Comparison of ENCODE assay signal across 24 cellular contexts in genomic region chr12:25979059-25979458, GRCh38.
"Had no signal": no experiment of that assay in that cellular context is flagged by ENCODE, and none has a peak within 500 bp of the region (broad histone marks: within the 10 kb centered on the region; RNA-seq: fewer than 3 reads in every experiment).

No MANE protein-coding gene starts in this region.

- H3K9me3 Mint-ChIP-seq: activated naive CD4-positive, alpha-beta T cell treated with anti-CD3 and anti-CD28 coated beads for 36 hours; activated naive CD8-positive, alpha-beta T cell treated with anti-CD3 and anti-CD28 coated beads, Interleukin-2, amount 10 ng/mL, durations not matched to agents 7 days and 5 days; activated T-cell treated with anti-CD3 and anti-CD28 coated beads, Interleukin-2, amount 50 U/mL, for 72 hours; natural killer cell treated with Interleukin-12 subunit alpha and Interleukin-12 subunit beta and Interleukin-15 and Interleukin-18, amount 100 ng/mL, for 72 hours; stimulated activated effector memory CD8-positive, alpha-beta T cell treated with anti-CD3 and anti-CD28 coated beads, Interleukin-12 subunit alpha, Interleukin-12 subunit beta, amount 100 ng/mL, for 72 hours; stimulated activated naive CD8-positive, alpha-beta T cell treated with anti-CD3 and anti-CD28 coated beads, Interleukin-15, amount 100 ng/mL, for 72 hours; T-helper 1 cell treated with Interleukin-12 subunit alpha and Interleukin-12 subunit beta and Interleukin-4 antibody, amounts not matched to agents 30 μg/mL and 1 μg/mL, for 36 hours had no signal

- H3K36me3 Mint-ChIP-seq: activated naive CD8-positive, alpha-beta T cell treated with anti-CD3 and anti-CD28 coated beads, Interleukin-2, amount 10 ng/mL, durations not matched to agents 7 days and 5 days; natural killer cell treated with Interleukin-12 subunit alpha and Interleukin-12 subunit beta and Interleukin-15 and Interleukin-18, amount 100 ng/mL, for 72 hours; stimulated activated effector memory CD8-positive, alpha-beta T cell treated with anti-CD3 and anti-CD28 coated beads, Interleukin-12 subunit alpha, Interleukin-12 subunit beta, amount 100 ng/mL, for 72 hours had no signal

- H3K4me1 ChIP-seq: parathyroid adenoma, right lobe of liver had no signal

- H3K4me1 Mint-ChIP-seq: activated naive CD8-positive, alpha-beta T cell treated with anti-CD3 and anti-CD28 coated beads, Interleukin-2, amount 10 ng/mL, durations not matched to agents 7 days and 5 days; stimulated activated effector memory CD8-positive, alpha-beta T cell treated with anti-CD3 and anti-CD28 coated beads, Interleukin-12 subunit alpha, Interleukin-12 subunit beta, amount 100 ng/mL, for 72 hours; stimulated activated naive CD8-positive, alpha-beta T cell treated with anti-CD3 and anti-CD28 coated beads, Interleukin-15, amount 100 ng/mL, for 72 hours had no signal

- H3K36me3 ChIP-seq: left ventricle myocardium inferior, right lobe of liver, tibial artery had no signal

- H3K27ac ChIP-seq: left ventricle myocardium inferior, parathyroid adenoma, right lobe of liver, skin epidermis, tibial artery had no signal

- H3K4me3 ChIP-seq: left ventricle myocardium inferior, right lobe of liver, skin epidermis, tibial artery had no signal

- H3K4me3 Mint-ChIP-seq: activated naive CD4-positive, alpha-beta T cell treated with anti-CD3 and anti-CD28 coated beads for 36 hours; activated naive CD8-positive, alpha-beta T cell treated with anti-CD3 and anti-CD28 coated beads, Interleukin-2, amount 10 ng/mL, durations not matched to agents 7 days and 5 days; activated T-cell treated with anti-CD3 and anti-CD28 coated beads, Interleukin-2, amount 50 U/mL, for 72 hours; natural killer cell treated with Interleukin-12 subunit alpha and Interleukin-12 subunit beta and Interleukin-15 and Interleukin-18, amount 100 ng/mL, for 72 hours; stimulated activated effector memory CD8-positive, alpha-beta T cell treated with anti-CD3 and anti-CD28 coated beads, Interleukin-12 subunit alpha, Interleukin-12 subunit beta, amount 100 ng/mL, for 72 hours; stimulated activated naive CD8-positive, alpha-beta T cell treated with anti-CD3 and anti-CD28 coated beads, Interleukin-15, amount 100 ng/mL, for 72 hours; T-helper 1 cell treated with Interleukin-12 subunit alpha and Interleukin-12 subunit beta and Interleukin-4 antibody, amounts not matched to agents 30 μg/mL and 1 μg/mL, for 36 hours had no signal

- H3K9ac ChIP-seq: parathyroid adenoma had no signal

- H2AFZ ChIP-seq: parathyroid adenoma had no signal

- H3K9me3 ChIP-seq: left ventricle myocardium inferior, right lobe of liver, tibial artery had no signal

- ATAC-seq: activated T-cell treated with anti-CD3 and anti-CD28 coated beads, Interleukin-2, amount 50 U/mL, for 72 hours; natural killer cell treated with Interleukin-12 subunit alpha and Interleukin-12 subunit beta and Interleukin-15 and Interleukin-18, amount 100 ng/mL, for 72 hours; right lobe of liver; stimulated activated effector memory CD8-positive, alpha-beta T cell treated with anti-CD3 and anti-CD28 coated beads, Interleukin-12 subunit alpha, Interleukin-12 subunit beta, amount 100 ng/mL, for 72 hours; stimulated activated naive CD8-positive, alpha-beta T cell treated with anti-CD3 and anti-CD28 coated beads, Interleukin-15, amount 100 ng/mL, for 72 hours had no signal

- DNase-seq: activated CD4-positive, alpha-beta T cell treated with anti-CD3 and anti-CD28 coated beads for 4 hours; activated CD4-positive, alpha-beta T cell treated with anti-CD3 and anti-CD28 coated beads, Interleukin-2, amount 50 U/mL, for 48 hours; activated CD4-positive, CD25-positive, alpha-beta regulatory T cell; activated effector memory CD4-positive, alpha-beta T cell treated with Interleukin-2 at 50 U/mL for 16 hours; activated naive CD4-positive, alpha-beta T cell treated with anti-CD3 and anti-CD28 coated beads for 36 hours; activated naive CD8-positive, alpha-beta T cell treated with anti-CD3 and anti-CD28 coated beads, Interleukin-2, amount 10 ng/mL, durations not matched to agents 7 days and 5 days; activated T-cell treated with anti-CD3 and anti-CD28 coated beads, Interleukin-2, amount 50 U/mL, for 72 hours; amniotic stem cell; cortex of kidney; effector CD4-positive, alpha-beta T cell; foreskin melanocyte; hippocampal formation; kidney glomerular epithelial cell; left ventricle myocardium inferior; right lobe of liver; stimulated activated CD4-positive, alpha-beta T cell treated with anti-CD3 and anti-CD28 coated beads, Interleukin-2, amount 100 ng/mL, for 24 hours; stimulated activated naive CD8-positive, alpha-beta T cell treated with anti-CD3 and anti-CD28 coated beads, Interleukin-15, amount 100 ng/mL, for 72 hours; T1000; tibial artery had no signal

- H3K27ac Mint-ChIP-seq: activated naive CD4-positive, alpha-beta T cell treated with anti-CD3 and anti-CD28 coated beads for 36 hours; activated naive CD8-positive, alpha-beta T cell treated with anti-CD3 and anti-CD28 coated beads, Interleukin-2, amount 10 ng/mL, durations not matched to agents 7 days and 5 days; activated T-cell treated with anti-CD3 and anti-CD28 coated beads, Interleukin-2, amount 50 U/mL, for 72 hours; natural killer cell treated with Interleukin-12 subunit alpha and Interleukin-12 subunit beta and Interleukin-15 and Interleukin-18, amount 100 ng/mL, for 72 hours; stimulated activated effector memory CD8-positive, alpha-beta T cell treated with anti-CD3 and anti-CD28 coated beads, Interleukin-12 subunit alpha, Interleukin-12 subunit beta, amount 100 ng/mL, for 72 hours; stimulated activated naive CD8-positive, alpha-beta T cell treated with anti-CD3 and anti-CD28 coated beads, Interleukin-15, amount 100 ng/mL, for 72 hours; T-helper 1 cell treated with Interleukin-12 subunit alpha and Interleukin-12 subunit beta and Interleukin-4 antibody, amounts not matched to agents 30 μg/mL and 1 μg/mL, for 36 hours had no signal

- H3K27me3 ChIP-seq: right lobe of liver, tibial artery had no signal
